In the genomic region with DNA sequence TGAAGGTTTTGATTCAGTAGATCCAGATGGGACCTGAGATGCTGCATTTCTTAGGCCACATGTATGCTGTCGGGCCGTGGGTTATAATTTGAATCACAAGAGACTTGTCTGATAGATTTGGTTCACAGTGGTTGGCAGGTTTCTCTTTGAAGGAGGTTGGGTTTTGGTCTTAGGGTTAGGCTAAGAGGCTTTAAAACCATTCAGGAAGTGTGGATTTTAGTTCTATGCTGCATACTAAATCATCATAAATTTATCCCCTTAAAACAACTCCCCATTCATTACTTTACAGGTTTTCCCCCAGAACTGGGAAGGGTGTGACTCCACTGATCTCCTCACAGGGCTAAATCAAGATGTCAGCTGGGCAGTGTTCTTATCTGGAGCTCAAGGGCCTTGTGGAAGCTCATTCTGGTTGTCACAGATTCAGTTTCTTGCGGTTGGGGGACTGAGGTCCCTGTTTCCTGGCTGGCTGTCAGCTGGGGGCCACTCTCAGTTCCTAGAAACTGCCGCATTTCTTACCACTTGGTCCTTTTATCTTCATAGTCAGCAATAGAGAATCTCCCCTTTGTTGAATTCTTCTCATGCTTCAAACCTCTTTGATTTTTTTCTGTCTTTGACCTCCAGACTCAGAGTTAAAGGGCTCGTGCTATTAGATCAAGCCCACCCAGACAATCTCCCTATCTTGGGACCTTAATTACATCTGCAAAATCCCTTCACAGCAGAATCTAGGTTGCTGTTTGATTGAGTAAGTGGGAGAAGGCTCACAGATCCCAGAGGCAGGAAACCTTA, we compare ENCODE assay signal across 8 cellular contexts. TPM values are rescaled to one million over a fixed set of nuclear protein-coding genes. Genes with fewer than 3 reads are reported as not detected.
A peak's percentile ranks its signal among the peaks of the same experiment; 100 is the strongest.
DNase-seq lines count a peak whose midpoint lies in the region; ATAC-seq, FAIRE-seq and TF ChIP-seq lines count a peak whose summit lies in the region.

No MANE protein-coding gene starts in this region.

- H3K79me2 ChIP-seq in ACC112 (ENCODE audit: control insufficient read depth, insufficient read depth, low read length, unreplicated experiment), result no peaks in the 10 kb centered on the region

- peak overlapping the region; percentile 34 for H2AFZ ChIP-seq in ACC112 (ENCODE audit: low read length, unreplicated experiment)

- H3K36me3 Mint-ChIP-seq in activated T-helper 1 cell treated with anti-CD3 and anti-CD28 coated beads, Interleukin-12 subunit alpha, Interleukin-12 subunit beta, Interleukin-2, Interleukin-4 antibody, amounts not matched to agents 30 ng/mL and 10 ng/mL and 1 ng/mL, durations not matched to agents 14 hours and 24 hours and 36 hours (ENCODE audit: low read depth), result no peaks in the 10 kb centered on the region
- H3K36me3 Mint-ChIP-seq in type B pancreatic cell, result no peaks in the 10 kb centered on the region

- no peaks in the 10 kb centered on the region for H3K9me3 ChIP-seq in small intestine (ENCODE audit: control insufficient read depth, low read depth)

- H3K4me1 Mint-ChIP-seq in activated T-helper 1 cell treated with anti-CD3 and anti-CD28 coated beads, Interleukin-12 subunit alpha, Interleukin-12 subunit beta, Interleukin-2, Interleukin-4 antibody, amounts not matched to agents 30 ng/mL and 10 ng/mL and 1 ng/mL, durations not matched to agents 14 hours and 24 hours and 36 hours (ENCODE audit: low read depth), result peaks cover 97% of the 10 kb centered on the region
- H3K4me1 Mint-ChIP-seq in type B pancreatic cell (ENCODE audit: unreplicated experiment), result peaks cover 9% of the 10 kb centered on the region

- no peak for ATAC-seq in HG02623 (IDR thresholded peaks at IDR 0.05; ENCODE audit: unreplicated experiment)

- peak overlapping the region; percentile 88 for H3K27ac Mint-ChIP-seq in activated T-helper 1 cell treated with anti-CD3 and anti-CD28 coated beads, Interleukin-12 subunit alpha, Interleukin-12 subunit beta, Interleukin-2, Interleukin-4 antibody, amounts not matched to agents 30 ng/mL and 10 ng/mL and 1 ng/mL, durations not matched to agents 14 hours and 24 hours and 36 hours
- H3K27ac Mint-ChIP-seq in type B pancreatic cell, result no peak overlapping the region

- H3K4me1 ChIP-seq in ACC112 (ENCODE audit: control insufficient read depth, insufficient read depth, low read length, unreplicated experiment), result peaks cover 68% of the 10 kb centered on the region
- H3K4me1 ChIP-seq in small intestine (ENCODE audit: control insufficient read depth in 2 of 2, insufficient read depth in 1 of 2, low read depth in 1 of 2, low read length in 1 of 2), result peaks cover 0 to 13% of the 10 kb centered on the region in 2 donors

- H3K4me3 Mint-ChIP-seq in activated T-helper 1 cell treated with anti-CD3 and anti-CD28 coated beads, Interleukin-12 subunit alpha, Interleukin-12 subunit beta, Interleukin-2, Interleukin-4 antibody, amounts not matched to agents 30 ng/mL and 10 ng/mL and 1 ng/mL, durations not matched to agents 14 hours and 24 hours and 36 hours, result peak overlapping the region; percentile 73
- H3K4me3 Mint-ChIP-seq in type B pancreatic cell, result no peak overlapping the region

- no peaks in the 10 kb centered on the region for H3K27me3 Mint-ChIP-seq in activated T-helper 1 cell treated with anti-CD3 and anti-CD28 coated beads, Interleukin-12 subunit alpha, Interleukin-12 subunit beta, Interleukin-2, Interleukin-4 antibody, amounts not matched to agents 30 ng/mL and 10 ng/mL and 1 ng/mL, durations not matched to agents 14 hours and 24 hours and 36 hours (ENCODE audit: insufficient read depth)
- peaks cover 4% of the 10 kb centered on the region for H3K27me3 Mint-ChIP-seq in type B pancreatic cell

- 47 to 66% (median 48%) methylated on average over 5 of the region's 5 CpGs for WGBS in small intestine, 3 donors

- TF ChIP-seq CTCF in HL-60 (IDR thresholded peaks at IDR 0.05; ENCODE audit: insufficient read depth, low read length), result no peak
- no peak for TF ChIP-seq CTCF in type B pancreatic cell (conservative IDR thresholded peaks at IDR 0.05)

- intact Hi-C loops in activated T-helper 1 cell treated with anti-CD3 and anti-CD28 coated beads, Interleukin-12 subunit alpha, Interleukin-12 subunit beta, Interleukin-2, Interleukin-4 antibody, amounts not matched to agents 30 ng/mL and 10 ng/mL and 1 ng/mL, durations not matched to agents 14 hours and 24 hours and 36 hours (cut with micrococcal nuclease), result loop anchor here (1.0 to 10.0 kb wide), 9 partner anchors 8 to 1590 kb away; no protein-coding TSS in a partner anchor

- H3K4me3 ChIP-seq in ACC112 (ENCODE audit: low read depth, low read length) (peak overlapping the region; percentile 53), HL-60 (replicated peaks; ENCODE audit: insufficient read depth, low read length) (no peak overlapping the region), small intestine (ENCODE audit: low read depth in 1 of 2, low read length in 2 of 2) (no peak overlapping the region)

- H3K9me3 Mint-ChIP-seq in activated T-helper 1 cell treated with anti-CD3 and anti-CD28 coated beads, Interleukin-12 subunit alpha, Interleukin-12 subunit beta, Interleukin-2, Interleukin-4 antibody, amounts not matched to agents 30 ng/mL and 10 ng/mL and 1 ng/mL, durations not matched to agents 14 hours and 24 hours and 36 hours, result no peaks in the 10 kb centered on the region
- no peaks in the 10 kb centered on the region for H3K9me3 Mint-ChIP-seq in type B pancreatic cell

- no peak for DNase-seq in GM19239 (ENCODE audit: insufficient read length, low spot score)
- DNase-seq in HL-60 (ENCODE audit: low read depth in 1 of 2, low spot score in 1 of 2), result peak in 1 of 2 experiments; percentile 74
- DNase-seq in activated T-helper 1 cell treated with anti-CD3 and anti-CD28 coated beads, Interleukin-12 subunit alpha, Interleukin-12 subunit beta, Interleukin-2, Interleukin-4 antibody, amounts not matched to agents 30 ng/mL and 10 ng/mL and 1 ng/mL, durations not matched to agents 14 hours and 24 hours and 36 hours (ENCODE audit: low spot score), result peak; percentile 52
- peak; percentile 36 for DNase-seq in small intestine
- DNase-seq in amniotic stem cell (lab: John Stamatoyannopoulos, UW), result no peak
- DNase-seq in type B pancreatic cell (ENCODE audit: extremely low spot score, unreplicated experiment), result no peak

- peak; percentile 96 for FAIRE-seq in GM19239 (lab: Jason Lieb, UNC)
- no peak for FAIRE-seq in small intestine (lab: Jason Lieb, UNC)

- H3K27ac ChIP-seq in ACC112 (ENCODE audit: low read depth, low read length), result peak overlapping the region; percentile 93
- H3K27ac ChIP-seq in HL-60 (replicated peaks), result peak overlapping the region; percentile 97
- peak overlapping the region; percentile 74 to 81 for H3K27ac ChIP-seq in small intestine (ENCODE audit: low read depth in 1 of 2, low read length in 1 of 2)

- no peaks in the 10 kb centered on the region for H3K27me3 ChIP-seq in ACC112 (ENCODE audit: insufficient read depth, low read length)
- H3K27me3 ChIP-seq in HL-60 (ENCODE audit: insufficient read depth, poor library complexity, severe bottlenecking), result no peaks in the 10 kb centered on the region
- H3K27me3 ChIP-seq in small intestine (ENCODE audit: control insufficient read depth in 2 of 2, insufficient read depth in 2 of 2, low read length in 2 of 2), result no peaks in the 10 kb centered on the region

- H3K36me3 ChIP-seq in ACC112 (ENCODE audit: insufficient read depth, low read length) (no peaks in the 10 kb centered on the region), small intestine (ENCODE audit: control insufficient read depth in 2 of 2, insufficient read depth in 2 of 2, low read length in 2 of 2) (no peaks in the 10 kb centered on the region)

RNA-seq across cellular contexts. Expression of gene PCNX1, which starts 20.6 kb away (rescaled TPM):
- total RNA-seq in activated T-helper 1 cell treated with anti-CD3 and anti-CD28 coated beads, Interleukin-12 subunit alpha, Interleukin-12 subunit beta, Interleukin-2, Interleukin-4 antibody, amounts not matched to agents 30 ng/mL and 10 ng/mL and 1 ng/mL, durations not matched to agents 14 hours and 24 hours and 36 hours, result 37.9 and 42.7 TPM in 2 replicates
- 1 to 10 TPM; 4.7 to 7.9 (median 5.1) TPM for polyA plus RNA-seq in small intestine
- total RNA-seq in type B pancreatic cell (ENCODE audit: low replicate concordance), result 30.2 and 37.9 TPM in 2 replicates

Comparison
In these comparisons a context has a peak if more than half of its experiments do, and no peak if none do; other contexts are left out.
1. DNase-seq: peak in activated T-helper 1 cell treated with anti-CD3 and anti-CD28 coated beads, Interleukin-12 subunit alpha, Interleukin-12 subunit beta, Interleukin-2, Interleukin-4 antibody, amounts not matched to agents 30 ng/mL and 10 ng/mL and 1 ng/mL, durations not matched to agents 14 hours and 24 hours and 36 hours (single experiment) and small intestine (single experiment); none in GM19239 (single experiment), amniotic stem cell (single experiment) and type B pancreatic cell (single experiment).
2. Peak in every context shown above with its lines, with median percentiles within 50 percentile points of each other: H3K27ac ChIP-seq.